8 cellular contexts compared by ENCODE assay signal in the genomic region with DNA sequence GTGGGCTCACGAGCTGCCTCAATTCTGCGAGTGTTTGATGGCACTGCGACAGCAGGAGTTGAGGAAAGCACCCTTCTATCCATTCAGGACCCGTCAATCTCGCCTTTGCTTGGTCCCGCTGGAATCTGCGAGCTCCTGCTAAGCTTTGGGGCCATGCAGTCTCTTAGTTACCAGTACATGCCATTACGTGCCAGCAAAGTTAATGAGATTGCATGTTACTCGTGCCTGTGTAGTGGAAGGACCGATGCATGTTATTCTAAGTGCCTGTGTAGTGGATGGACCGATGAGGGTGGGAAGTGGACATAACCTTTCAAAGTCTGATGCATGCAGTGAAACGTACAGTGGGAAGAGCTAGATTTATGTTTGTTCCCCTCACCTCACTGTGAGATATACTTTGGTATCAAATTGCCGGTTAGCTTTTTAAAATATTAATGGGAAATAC. TPM values are rescaled to one million over a fixed set of nuclear protein-coding genes. Genes with fewer than 3 reads are reported as not detected.
DNase-seq lines count a peak whose midpoint lies in the region; FAIRE-seq and TF ChIP-seq lines count a peak whose summit lies in the region.

No MANE protein-coding gene starts in this region.

- no peak for TF ChIP-seq CTCF in bronchial epithelial cell (IDR thresholded peaks at IDR 0.05; ENCODE audit: insufficient read depth, low read length, severe bottlenecking)

- H3K36me3 ChIP-seq in bronchial epithelial cell (ENCODE audit: control insufficient read depth, insufficient read depth, low read length), result peaks cover 12% of the 10 kb centered on the region

- H3K27ac ChIP-seq in layer of hippocampus (ENCODE audit: low read depth, low read length), result peak overlapping the region; percentile 43

- FAIRE-seq in bronchial epithelial cell (lab: Jason Lieb, UNC), result no peak

- H3K27me3 ChIP-seq in bronchial epithelial cell (ENCODE audit: control insufficient read depth, insufficient read depth, low read length) (no peaks in the 10 kb centered on the region), layer of hippocampus (ENCODE audit: control insufficient read depth, insufficient read depth, low read length) (no peaks in the 10 kb centered on the region)

- peak; percentile 48 for DNase-seq in NCI-H2227 (lab: John Stamatoyannopoulos, UW; ENCODE audit: unreplicated experiment)
- DNase-seq in NCI-H2227 treated with DMSO at 0.1 percent for 48 hours (lab: John Stamatoyannopoulos, UW), result no peak
- DNase-seq in LHCN-M2 (ENCODE audit: low read depth), result peak; percentile 20
- peak; percentile 29 for DNase-seq in bronchial epithelial cell (ENCODE audit: low read depth)
- peak; percentile 55 for DNase-seq in superior temporal gyrus (ENCODE audit: extremely low spot score)
- no peak for DNase-seq in amniotic stem cell (lab: John Stamatoyannopoulos, UW)
- no peak for DNase-seq in activated CD4-positive, alpha-beta T cell treated with anti-CD3 and anti-CD28 coated beads for 48 hours

- peak overlapping the region; percentile 83 for H3K4me3 ChIP-seq in bronchial epithelial cell (ENCODE audit: low read depth, low read length)

RNA-seq across cellular contexts. Expression of a gene that starts 0.6 kb away (rescaled TPM):
- total RNA-seq in LHCN-M2 (2014; rRNA removed) (2,821 and 2,834 TPM in 2 replicates), bronchial epithelial cell (3,491 and 4,856 TPM in 2 replicates)
- 1,694 TPM for polyA plus RNA-seq in LHCN-M2 (2012)

Comparison
In these comparisons a context has a peak if more than half of its experiments do, and no peak if none do; other contexts are left out.
1. DNase-seq: peak in NCI-H2227 (single experiment), LHCN-M2 (single experiment), bronchial epithelial cell (single experiment) and superior temporal gyrus (single experiment); none in NCI-H2227 treated with DMSO at 0.1 percent for 48 hours (single experiment), amniotic stem cell (single experiment) and activated CD4-positive, alpha-beta T cell treated with anti-CD3 and anti-CD28 coated beads for 48 hours (single experiment).